Comparison of ENCODE assay signal across 1 cellular context in genomic region chr2:111031546-111032484, GRCh38.
TF ChIP-seq lines count a peak whose summit lies in the region.

No MANE protein-coding gene starts in this region.

TF ChIP-seq in GM23338, 12 proteins besides CTCF, POLR2A, EP300 and RAD21 (continued from another document):
- TF ChIP-seq ETS1 (IDR thresholded peaks at IDR 0.05) (no peak), NANOG (IDR thresholded peaks at IDR 0.05; ENCODE audit: borderline replicate concordance) (no peak), POLR2AphosphoS5 (IDR thresholded peaks at IDR 0.05; ENCODE audit: low read depth) (no peak), STAT1 (IDR thresholded peaks at IDR 0.05; ENCODE audit: unreplicated experiment) (no peak), ZNF462 (CRISPR knock-in tag; IDR thresholded peaks at IDR 0.05) (no peak), CREB1 (CRISPR knock-in tag; IDR thresholded peaks at IDR 0.05; ENCODE audit: low read depth) (no peak), EZH2phosphoT487 (IDR thresholded peaks at IDR 0.05; ENCODE audit: unreplicated experiment) (no peak), EZH2 (IDR thresholded peaks at IDR 0.05; ENCODE audit: low read depth, unreplicated experiment) (no peak), JUNB (IDR thresholded peaks at IDR 0.05; ENCODE audit: unreplicated experiment) (no peak)
TF ChIP-seq in GM23338: peak in this region for 0.
